ENCODE assay signal across 2 cellular contexts in genomic region chr12:10406725-10407124, GRCh38.
TF ChIP-seq lines count a peak whose summit lies in the region.

No MANE protein-coding gene starts in this region.

TF ChIP-seq in GM23338, 12 proteins besides CTCF, POLR2A, EP300 and RAD21:
- TF ChIP-seq EZH2phosphoT487 (IDR thresholded peaks at IDR 0.05; ENCODE audit: unreplicated experiment) (no peak), CREB1 (CRISPR knock-in tag; IDR thresholded peaks at IDR 0.05; ENCODE audit: low read depth) (no peak), ZNF462 (CRISPR knock-in tag; IDR thresholded peaks at IDR 0.05) (no peak), REST (IDR thresholded peaks at IDR 0.05; ENCODE audit: unreplicated experiment) (no peak), JUNB (IDR thresholded peaks at IDR 0.05; ENCODE audit: unreplicated experiment) (no peak)

TF ChIP-seq in GM12878, 131 proteins besides CTCF, POLR2A, EP300 and RAD21:
- TF ChIP-seq E2F8 (IDR thresholded peaks at IDR 0.05; ENCODE audit: low read depth, partially characterized antibody) (no peak), FOXM1 (IDR thresholded peaks at IDR 0.05; ENCODE audit: low read depth, low read length) (no peak), BHLHE40 (IDR thresholded peaks at IDR 0.05; ENCODE audit: borderline replicate concordance in 1 of 2, low read depth in 2 of 2, low read length in 1 of 2) (peak; percentile 31 to 63; a peak in 2 of 4 replicates), SPI1 (IDR thresholded peaks at IDR 0.05; ENCODE audit: borderline replicate concordance, insufficient read depth, low read depth, low read length) (peak; percentile 41; the same call in 1 of the 2 replicates)
TF ChIP-seq in GM12878: peak in this region for 2.
